In the genomic region with DNA sequence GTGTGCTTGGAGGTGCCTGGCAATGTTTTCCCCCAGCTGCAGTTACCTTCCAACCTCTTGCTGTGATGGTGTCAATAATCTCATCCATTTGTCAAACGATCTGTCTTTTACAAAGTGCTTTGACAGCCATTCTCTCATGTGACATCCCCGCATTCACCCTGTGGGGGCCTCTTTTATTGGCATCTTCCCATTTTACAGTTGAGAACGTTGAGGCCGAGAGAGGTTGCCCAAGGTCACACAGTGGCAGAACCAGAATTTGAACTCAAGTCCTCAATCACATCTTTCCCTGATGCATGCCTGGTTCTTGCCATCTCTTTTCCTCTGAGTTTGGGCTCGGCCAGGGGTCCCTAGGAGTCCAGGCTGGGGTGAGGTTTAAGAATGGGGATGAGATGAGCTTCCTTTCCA, we compare ENCODE assay signal across 10 cellular contexts. TPM values are rescaled to one million over a fixed set of nuclear protein-coding genes. Genes with fewer than 3 reads are reported as not detected.
DNase-seq lines count a peak whose midpoint lies in the region; ATAC-seq, FAIRE-seq and TF ChIP-seq lines count a peak whose summit lies in the region.
"Had no signal": no experiment of that assay in that cellular context is flagged by ENCODE, and none has a peak within 500 bp of the region (broad histone marks: within the 10 kb centered on the region; RNA-seq: fewer than 3 reads in every experiment).

No MANE protein-coding gene starts in this region.

- H3K9me3 ChIP-seq in GM12878 (replicated peaks; ENCODE audit: control insufficient read depth, insufficient read depth, low read length), result no peaks in the 10 kb centered on the region; the same call in 2 of the 3 replicates
- H3K9me3 ChIP-seq in lower lobe of right lung, result no peaks in the 10 kb centered on the region
- H3K9me3 ChIP-seq in tibial nerve, result no peaks in the 10 kb centered on the region

- peak overlapping the region; percentile 91 for H3K4me2 ChIP-seq in GM12878 (ENCODE audit: control insufficient read depth, insufficient read depth)

- H3K27me3 ChIP-seq in GM12878 (replicated peaks in 1 of 2; ENCODE audit: control insufficient read depth in 2 of 2, insufficient read depth in 2 of 2, low read length in 1 of 2), result no peaks in the 10 kb centered on the region
- H3K27me3 ChIP-seq in lower lobe of right lung (ENCODE audit: low read depth), result no peaks in the 10 kb centered on the region
- H3K27me3 ChIP-seq in tibial nerve, result no peaks in the 10 kb centered on the region

- no peak for DNase-seq in activated T-cell treated with anti-CD3 and anti-CD28 coated beads, Interleukin-2, amount 50 U/mL, for 72 hours
- DNase-seq in activated T-cell treated with anti-CD3 and anti-CD28 coated beads for 4 hours, result no peak
- DNase-seq in GM12878 (ENCODE audit: low read depth, low spot score), result no peak
- no peak for DNase-seq in lower lobe of right lung
- no peak for DNase-seq in tibial nerve (ENCODE audit: low spot score in 2 of 2)
- DNase-seq in stimulated activated CD4-positive, alpha-beta T cell treated with anti-CD3 and anti-CD28 coated beads, Interleukin-4, amount 100 ng/mL, for 4 hours, result no peak
- DNase-seq in GM12892 (ENCODE audit: insufficient read length), result no peak
- DNase-seq: activated gamma-delta T cell treated with Interleukin-2 at 50 U/mL for 16 hours had no signal

- H3K36me3 ChIP-seq in GM12878 (ENCODE audit: control insufficient read depth in 2 of 2, insufficient read depth in 2 of 2, low read length in 1 of 2) (peaks cover 14% of the 10 kb centered on the region in 2 experiments), lower lobe of right lung (peaks cover 51% of the 10 kb centered on the region), tibial nerve (peaks cover 0 to 44% (median 14%) of the 10 kb centered on the region in 3 donors)

- peaks cover 37% of the 10 kb centered on the region for H3K79me2 ChIP-seq in GM12878 (ENCODE audit: control insufficient read depth, insufficient read depth, low read length)

- no TSS peak for BruUV-seq in GM12878 (replicated peaks; lab: Mats Ljungman, UMichigan)

- CTCF ChIA-PET in GM12878 (lab: Yijun Ruan, JAX), result interaction anchor here (0.7 to 2.8 kb wide), 8 partner anchors 13 to 167 kb away, joined by 3 to 14 read pairs (median 5); a partner anchor contains a TSS

- H3K9me3 Mint-ChIP-seq in activated T-cell treated with anti-CD3 and anti-CD28 coated beads, Interleukin-2, amount 50 U/mL, for 72 hours, result no peaks in the 10 kb centered on the region

- H4K20me1 ChIP-seq in GM12878 (ENCODE audit: control insufficient read depth, insufficient read depth), result no peaks in the 10 kb centered on the region

- FAIRE-seq in GM12878 (lab: Jason Lieb, UNC) (no peak), GM12892 (lab: Jason Lieb, UNC) (no peak)

- SMC1A ChIA-PET in GM12878 (lab: Charles Lee; ENCODE audit: uncharacterized antibody, unreplicated experiment), result interaction anchor here (1.1 to 3.2 kb wide), 3 partner anchors 13 to 54 kb away, joined by 3 to 11 read pairs (median 4); a partner anchor contains a TSS

- 21% methylated on average over 5 of the region's 5 CpGs for WGBS in GM12878 (ENCODE audit: insufficient coverage, insufficient replicate concordance, low lambda C conversion rate, missing lambda C conversion rate)
- 45 to 47% methylated on average over 5 of the region's 5 CpGs for WGBS in tibial nerve, 2 donors

- POLR2A ChIA-PET in GM12878 (lab: Charles Lee), result interaction anchor here (0.6 to 6.0 kb wide), 5 partner anchors 13 to 272 kb away, joined by 3 to 53 read pairs (median 8); a partner anchor contains a TSS

- TF ChIP-seq EP300 in GM12878 (IDR thresholded peaks at IDR 0.05; ENCODE audit: borderline replicate concordance in 1 of 2, control insufficient read depth in 1 of 2, low read depth in 2 of 2, low read length in 2 of 2) (no peak), tibial nerve (IDR thresholded peaks at IDR 0.05) (no peak)

- ATAC-seq in activated T-cell treated with anti-CD3 and anti-CD28 coated beads, Interleukin-2, amount 50 U/mL, for 72 hours (replicated peaks in 1 of 2), result no peak
- no peak for ATAC-seq in GM12878
- no peak for ATAC-seq in lower lobe of right lung
- ATAC-seq in HG02885 (IDR thresholded peaks at IDR 0.05; ENCODE audit: poor library complexity, unreplicated experiment), result no peak

- RAD21 ChIA-PET in GM12878 (lab: Charles Lee; ENCODE audit: unreplicated experiment), result interaction anchor here (0.5 kb wide), 1 partner anchor 93 kb away, joined by 3 read pairs; no protein-coding TSS in a partner anchor

- H2AFZ ChIP-seq in GM12878 (ENCODE audit: control insufficient read depth, low read depth, low read length), result no peak overlapping the region

- no peaks in the 10 kb centered on the region for H3K27me3 Mint-ChIP-seq in activated T-cell treated with anti-CD3 and anti-CD28 coated beads, Interleukin-2, amount 50 U/mL, for 72 hours (ENCODE audit: low read depth)

- peaks cover 31% of the 10 kb centered on the region for H3K4me1 Mint-ChIP-seq in activated T-cell treated with anti-CD3 and anti-CD28 coated beads, Interleukin-2, amount 50 U/mL, for 72 hours (ENCODE audit: low read depth)

- H3K4me1 ChIP-seq in GM12878 (ENCODE audit: control insufficient read depth, insufficient read depth, low read length) (peaks cover 9% of the 10 kb centered on the region), lower lobe of right lung (peaks cover 28% of the 10 kb centered on the region), tibial nerve (peaks cover 0 to 50% (median 21%) of the 10 kb centered on the region in 4 donors)

- TF ChIP-seq RAD21 in GM12878 (IDR thresholded peaks at IDR 0.05; ENCODE audit: insufficient read depth, low read depth, low read length), result no peak

- peak overlapping the region; percentile 90; the same call in 1 of the 2 replicates for H3K27ac ChIP-seq in GM12878 (ENCODE audit: control insufficient read depth, insufficient read depth)
- H3K27ac ChIP-seq in lower lobe of right lung, result peak overlapping the region; percentile 91
- H3K27ac ChIP-seq in tibial nerve, result peak overlapping the region in 3 of 4 donors; percentile 53 to 95 (median 87)

- peak overlapping the region; percentile 88 to 91 for H3K4me3 Mint-ChIP-seq in activated T-cell treated with anti-CD3 and anti-CD28 coated beads, Interleukin-2, amount 50 U/mL, for 72 hours

- intact Hi-C loops in GM12878 (cut with micrococcal nuclease; ENCODE audit: unreplicated experiment) (no loop called here), lower lobe of right lung (cut with DNase I) (no loop called here)

- TF ChIP-seq POLR2A in GM12878 (IDR thresholded peaks at IDR 0.05; ENCODE audit: low read depth, low read length), result no peak
- TF ChIP-seq POLR2A in tibial nerve (IDR thresholded peaks at IDR 0.05), result no peak
- TF ChIP-seq POLR2A in GM12892 (IDR thresholded peaks at IDR 0.05; ENCODE audit: low read depth, low read length), result no peak

- H3K36me3 Mint-ChIP-seq in activated T-cell treated with anti-CD3 and anti-CD28 coated beads, Interleukin-2, amount 50 U/mL, for 72 hours (ENCODE audit: insufficient read depth in 2 of 2), result peaks cover 10 to 18% of the 10 kb centered on the region in 2 donors

- H3K9ac ChIP-seq in GM12878 (ENCODE audit: control insufficient read depth, insufficient read depth, low read length), result peak overlapping the region; percentile 86

- peak overlapping the region; percentile 99 for H3K4me3 ChIP-seq in GM12878
- peak overlapping the region; percentile 99 for H3K4me3 ChIP-seq in lower lobe of right lung
- peak overlapping the region; percentile 70 to 97 (median 78) for H3K4me3 ChIP-seq in tibial nerve

- in situ Hi-C loops in GM12878 (cut with MboI), result no loop called here

- no peak for TF ChIP-seq CTCF in GM12878 (IDR thresholded peaks at IDR 0.05 in 2 of 3, conservative IDR thresholded peaks at IDR 0.05 in 1 of 3; ENCODE audit: control insufficient read depth in 2 of 3, extremely low read depth in 1 of 3, insufficient read depth in 1 of 3, low read depth in 3 of 3, low read length in 3 of 3)
- TF ChIP-seq CTCF in lower lobe of right lung (IDR thresholded peaks at IDR 0.05), result no peak
- no peak for TF ChIP-seq CTCF in tibial nerve (IDR thresholded peaks at IDR 0.05)

- H3K27ac Mint-ChIP-seq in activated T-cell treated with anti-CD3 and anti-CD28 coated beads, Interleukin-2, amount 50 U/mL, for 72 hours, result peak overlapping the region; percentile 67

RNA-seq across cellular contexts. Expression of a gene that starts 1.5 kb away (rescaled TPM):
- total RNA-seq in activated T-cell treated with anti-CD3 and anti-CD28 coated beads, Interleukin-2, amount 50 U/mL, for 72 hours, result 10 to 100 TPM; 31.1 to 35.0 TPM
- 35.8 and 41.9 TPM in 2 replicates for total RNA-seq in GM12878 (2013; cell fraction: nucleolus; rRNA removed)
- total RNA-seq in GM12878 (2014; rRNA removed), result 24.4 and 28.5 TPM in 2 replicates
- total RNA-seq in GM12878 (2014; rRNA removed; fragmentation: Illumina TruSeq; extraction: Trizol), result 10.7 and 11.9 TPM in 2 replicates
- 33.8 and 40.2 TPM in 2 replicates for total RNA-seq in GM12878 (2021)
- 5.1 TPM for polyA plus RNA-seq in GM12878 (2011; ENCODE audit: low read depth)
- 8.8 and 14.3 TPM in 2 replicates for polyA plus RNA-seq in GM12878 (2011; rRNA removed)
- 13.0 and 20.3 TPM in 2 replicates for polyA plus RNA-seq in GM12878 (2011; cell fraction: cytosol; rRNA removed)
- polyA plus RNA-seq in GM12878 (2011; cell fraction: nucleus; rRNA removed), result 86.5 and 119 TPM in 2 replicates
- 14.4 and 14.9 TPM in 2 replicates for polyA plus RNA-seq in GM12878 (2012)
- polyA plus RNA-seq in GM12878 (2014; fragmentation: Illumina TruSeq; extraction: Trizol), result 7.4 and 11.1 TPM in 2 replicates
- under 1 TPM; 0.14 to 0.51 TPM for polyA plus RNA-seq in GM12878 (2014; fragmentation: Nextera tagmentation; extraction: Ambion mirVana)
- 27.7 and 32.8 TPM in 2 replicates for polyA plus RNA-seq in GM12878 (2014; rRNA removed)
- polyA plus RNA-seq in GM12878 (2016; fragmentation: Nextera tagmentation; extraction: Ambion mirVana), result 10 to 100 TPM in 1 of 2 experiments, 1 to 10 TPM in 1; 9.8 to 11.2 TPM
- polyA minus RNA-seq in GM12878 (2011; rRNA and poly(A)+ RNA removed), result 12.6 and 19.8 TPM in 2 replicates
- polyA minus RNA-seq in GM12878 (2011; cell fraction: cytosol; rRNA and poly(A)+ RNA removed), result 7.2 and 9.7 TPM in 2 replicates
- 17.8 and 27.7 TPM in 2 replicates for polyA minus RNA-seq in GM12878 (2011; cell fraction: nucleus; rRNA and poly(A)+ RNA removed)
- 66.2 TPM for total RNA-seq in lower lobe of right lung
- total RNA-seq in tibial nerve, result 10 to 100 TPM; 51.3 to 88.8 (median 66.0) TPM
- 7.5 TPM for polyA plus RNA-seq in GM12892 (2012; ENCODE audit: missing spikeins)

RNA-seq across cellular contexts. Expression of a gene that starts 13.3 kb away (rescaled TPM):
- 10 to 100 TPM; 84.5 to 84.7 TPM for total RNA-seq in activated T-cell treated with anti-CD3 and anti-CD28 coated beads, Interleukin-2, amount 50 U/mL, for 72 hours
- total RNA-seq in GM12878 (2013; cell fraction: nucleolus; rRNA removed), result 34.3 and 35.5 TPM in 2 replicates
- total RNA-seq in GM12878 (2014; rRNA removed) (60.4 and 64.2 TPM in 2 replicates), GM12878 (2014; rRNA removed; fragmentation: Illumina TruSeq; extraction: Trizol) (38.5 and 40.4 TPM in 2 replicates), GM12878 (2021) (56.4 and 59.6 TPM in 2 replicates), lower lobe of right lung (148 TPM), tibial nerve (100 to 1,000 TPM in 2 of 4 donors, 10 to 100 TPM in 2; 83.1 to 144 (median 103) TPM)
- polyA plus RNA-seq in GM12878 (2011; ENCODE audit: low read depth), result 38.5 TPM
- polyA plus RNA-seq in GM12878 (2011; rRNA removed) (34.2 and 52.7 TPM in 2 replicates), GM12878 (2014; fragmentation: Illumina TruSeq; extraction: Trizol) (21.0 and 33.6 TPM in 2 replicates), GM12878 (2014; fragmentation: Nextera tagmentation; extraction: Ambion mirVana) (10 to 100 TPM; 43.0 to 56.5 TPM), GM12878 (2014; rRNA removed) (63.0 and 70.2 TPM in 2 replicates), GM12878 (2016; fragmentation: Nextera tagmentation; extraction: Ambion mirVana) (10 to 100 TPM; 66.1 to 74.6 TPM)
- 93.9 and 107 TPM in 2 replicates for polyA plus RNA-seq in GM12878 (2011; cell fraction: cytosol; rRNA removed)
- polyA plus RNA-seq in GM12878 (2011; cell fraction: nucleus; rRNA removed), result 115 and 142 TPM in 2 replicates
- polyA plus RNA-seq in GM12878 (2012), result 67.6 and 76.3 TPM in 2 replicates
- 28.4 and 52.6 TPM in 2 replicates for polyA minus RNA-seq in GM12878 (2011; rRNA and poly(A)+ RNA removed)
- 14.0 and 25.1 TPM in 2 replicates for polyA minus RNA-seq in GM12878 (2011; cell fraction: cytosol; rRNA and poly(A)+ RNA removed)
- polyA minus RNA-seq in GM12878 (2011; cell fraction: nucleus; rRNA and poly(A)+ RNA removed), result 20.1 and 20.9 TPM in 2 replicates
- 87.7 TPM for polyA plus RNA-seq in GM12892 (2012; ENCODE audit: missing spikeins)

RNA-seq across cellular contexts. Expression of a gene that starts 20.3 kb away (rescaled TPM):
- 10 to 100 TPM; 38.8 to 45.8 TPM for total RNA-seq in activated T-cell treated with anti-CD3 and anti-CD28 coated beads, Interleukin-2, amount 50 U/mL, for 72 hours
- total RNA-seq in GM12878 (2013; cell fraction: nucleolus; rRNA removed), result 4.3 and 5.9 TPM in 2 replicates
- 19.1 and 30.1 TPM in 2 replicates for total RNA-seq in GM12878 (2014; rRNA removed)
- total RNA-seq in GM12878 (2014; rRNA removed; fragmentation: Illumina TruSeq; extraction: Trizol), result 13.9 and 14.7 TPM in 2 replicates
- total RNA-seq in GM12878 (2021), result 26.1 and 26.5 TPM in 2 replicates
- 6.3 TPM for polyA plus RNA-seq in GM12878 (2011; ENCODE audit: low read depth)
- polyA plus RNA-seq in GM12878 (2011; rRNA removed), result 6.2 and 10.9 TPM in 2 replicates
- polyA plus RNA-seq in GM12878 (2011; cell fraction: cytosol; rRNA removed), result 19.1 and 30.2 TPM in 2 replicates
- polyA plus RNA-seq in GM12878 (2011; cell fraction: nucleus; rRNA removed), result 13.5 and 17.0 TPM in 2 replicates
- 15.0 and 17.3 TPM in 2 replicates for polyA plus RNA-seq in GM12878 (2012)
- 14.8 and 21.2 TPM in 2 replicates for polyA plus RNA-seq in GM12878 (2014; fragmentation: Illumina TruSeq; extraction: Trizol)
- polyA plus RNA-seq in GM12878 (2014; fragmentation: Nextera tagmentation; extraction: Ambion mirVana), result 1 to 10 TPM; 4.1 to 9.8 TPM
- 33.1 and 36.7 TPM in 2 replicates for polyA plus RNA-seq in GM12878 (2014; rRNA removed)
- 10 to 100 TPM; 40.5 to 43.5 TPM for polyA plus RNA-seq in GM12878 (2016; fragmentation: Nextera tagmentation; extraction: Ambion mirVana)
- polyA minus RNA-seq in GM12878 (2011; rRNA and poly(A)+ RNA removed), result 3.1 and 10.0 TPM in 2 replicates
- 3.7 and 3.9 TPM in 2 replicates for polyA minus RNA-seq in GM12878 (2011; cell fraction: cytosol; rRNA and poly(A)+ RNA removed)
- polyA minus RNA-seq in GM12878 (2011; cell fraction: nucleus; rRNA and poly(A)+ RNA removed), result 4.7 and 12.1 TPM in 2 replicates
- 22.1 TPM for total RNA-seq in lower lobe of right lung
- 10 to 100 TPM; 12.6 to 26.7 (median 22.6) TPM for total RNA-seq in tibial nerve
- polyA plus RNA-seq in GM12892 (2012; ENCODE audit: missing spikeins), result 17.6 TPM

RNA-seq across cellular contexts. Expression of a gene that starts 20.9 kb away (rescaled TPM):
- 100 to 1,000 TPM in 1 of 2 donors, 10 to 100 TPM in 1; 98.5 to 116 TPM for total RNA-seq in activated T-cell treated with anti-CD3 and anti-CD28 coated beads, Interleukin-2, amount 50 U/mL, for 72 hours
- 50.4 and 67.1 TPM in 2 replicates for total RNA-seq in GM12878 (2013; cell fraction: nucleolus; rRNA removed)
- total RNA-seq in GM12878 (2014; rRNA removed) (48.3 and 58.9 TPM in 2 replicates), GM12878 (2014; rRNA removed; fragmentation: Illumina TruSeq; extraction: Trizol) (27.0 and 31.0 TPM in 2 replicates), GM12878 (2021) (73.3 and 74.0 TPM in 2 replicates), lower lobe of right lung (58.4 TPM), tibial nerve (10 to 100 TPM; 36.6 to 60.4 (median 51.6) TPM)
- 24.7 TPM for polyA plus RNA-seq in GM12878 (2011; ENCODE audit: low read depth)
- polyA plus RNA-seq in GM12878 (2011; rRNA removed) (14.3 and 17.9 TPM in 2 replicates), GM12878 (2014; fragmentation: Illumina TruSeq; extraction: Trizol) (41.3 and 67.7 TPM in 2 replicates), GM12878 (2014; fragmentation: Nextera tagmentation; extraction: Ambion mirVana) (under 1 TPM; 0.39 to 0.90 TPM), GM12878 (2014; rRNA removed) (58.1 and 72.7 TPM in 2 replicates), GM12878 (2016; fragmentation: Nextera tagmentation; extraction: Ambion mirVana) (10 to 100 TPM; 29.5 to 35.0 TPM)
- 20.0 and 21.2 TPM in 2 replicates for polyA plus RNA-seq in GM12878 (2011; cell fraction: cytosol; rRNA removed)
- 87.7 and 96.4 TPM in 2 replicates for polyA plus RNA-seq in GM12878 (2011; cell fraction: nucleus; rRNA removed)
- 36.8 and 46.6 TPM in 2 replicates for polyA plus RNA-seq in GM12878 (2012)
- 7.6 and 9.3 TPM in 2 replicates for polyA minus RNA-seq in GM12878 (2011; rRNA and poly(A)+ RNA removed)
- polyA minus RNA-seq in GM12878 (2011; cell fraction: cytosol; rRNA and poly(A)+ RNA removed), result 8.1 and 10.2 TPM in 2 replicates
- polyA minus RNA-seq in GM12878 (2011; cell fraction: nucleus; rRNA and poly(A)+ RNA removed), result 9.8 and 17.2 TPM in 2 replicates
- 34.5 TPM for polyA plus RNA-seq in GM12892 (2012; ENCODE audit: missing spikeins)

RNA-seq across cellular contexts. Expression of a gene that starts 35.7 kb away (rescaled TPM):
- total RNA-seq in activated T-cell treated with anti-CD3 and anti-CD28 coated beads, Interleukin-2, amount 50 U/mL, for 72 hours, result under 1 TPM in 1 of 2 donors, not detected in 1; 0.43 TPM
- total RNA-seq in GM12878 (2013; cell fraction: nucleolus; rRNA removed), result 0.27 and 0.33 TPM in 2 replicates
- total RNA-seq in GM12878 (2014; rRNA removed) (0.17 TPM in 1 of 2 replicates, not detected in the other), GM12878 (2014; rRNA removed; fragmentation: Illumina TruSeq; extraction: Trizol) (not detected in 2 replicates), GM12878 (2021) (0.11 TPM in 1 of 2 replicates, not detected in the other), lower lobe of right lung (6.4 TPM), tibial nerve (1 to 10 TPM in 2 of 4 donors, under 1 TPM in 2; 0.44 to 4.2 (median 1.7) TPM)
- not detected for polyA plus RNA-seq in GM12878 (2011; ENCODE audit: low read depth)
- polyA plus RNA-seq in GM12878 (2011; rRNA removed) (0.06 and 0.15 TPM in 2 replicates), GM12878 (2014; fragmentation: Illumina TruSeq; extraction: Trizol) (0.06 TPM in 1 of 2 replicates, not detected in the other), GM12878 (2014; fragmentation: Nextera tagmentation; extraction: Ambion mirVana) (not detected), GM12878 (2014; rRNA removed) (0.09 TPM in 2 replicates), GM12878 (2016; fragmentation: Nextera tagmentation; extraction: Ambion mirVana) (not detected)
- polyA plus RNA-seq in GM12878 (2011; cell fraction: cytosol; rRNA removed), result 0.17 and 0.37 TPM in 2 replicates
- 0.85 and 1.1 TPM in 2 replicates for polyA plus RNA-seq in GM12878 (2011; cell fraction: nucleus; rRNA removed)
- polyA plus RNA-seq in GM12878 (2012), result 0.09 and 0.13 TPM in 2 replicates
- not detected in 2 replicates for polyA minus RNA-seq in GM12878 (2011; rRNA and poly(A)+ RNA removed)
- not detected in 2 replicates for polyA minus RNA-seq in GM12878 (2011; cell fraction: cytosol; rRNA and poly(A)+ RNA removed)
- polyA minus RNA-seq in GM12878 (2011; cell fraction: nucleus; rRNA and poly(A)+ RNA removed), result 0.29 and 0.36 TPM in 2 replicates
- 0.42 TPM for polyA plus RNA-seq in GM12892 (2012; ENCODE audit: missing spikeins)
- total RNA-seq: Daoy had no signal
